Comparison of ENCODE assay signal across 1 cellular context in genomic region chr17:43938838-43939182, GRCh38.
TF ChIP-seq lines count a peak whose summit lies in the region.

No MANE protein-coding gene starts in this region.

TF ChIP-seq in K562, 482 proteins besides CTCF, POLR2A, EP300 and RAD21:
- TF ChIP-seq NR2C1 (IDR thresholded peaks at IDR 0.05) (no peak), NR2C1 (tag; IDR thresholded peaks at IDR 0.05) (no peak), TRIM24 (IDR thresholded peaks at IDR 0.05) (no peak), ZBTB33 (CRISPR knock-in tag; IDR thresholded peaks at IDR 0.05) (no peak)
- TF ChIP-seq, protein P1, sequence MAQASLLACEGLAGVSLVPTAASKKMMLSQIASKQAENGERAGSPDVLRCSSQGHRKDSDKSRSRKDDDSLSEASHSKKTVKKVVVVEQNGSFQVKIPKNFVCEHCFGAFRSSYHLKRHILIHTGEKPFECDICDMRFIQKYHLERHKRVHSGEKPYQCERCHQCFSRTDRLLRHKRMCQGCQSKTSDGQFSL (CRISPR knock-in tag; IDR thresholded peaks at IDR 0.05): peak; percentile 5; the same call in 1 of the 2 replicates
- TF ChIP-seq, protein P1 (tag; IDR thresholded peaks at IDR 0.05): no peak
